In the genomic region with DNA sequence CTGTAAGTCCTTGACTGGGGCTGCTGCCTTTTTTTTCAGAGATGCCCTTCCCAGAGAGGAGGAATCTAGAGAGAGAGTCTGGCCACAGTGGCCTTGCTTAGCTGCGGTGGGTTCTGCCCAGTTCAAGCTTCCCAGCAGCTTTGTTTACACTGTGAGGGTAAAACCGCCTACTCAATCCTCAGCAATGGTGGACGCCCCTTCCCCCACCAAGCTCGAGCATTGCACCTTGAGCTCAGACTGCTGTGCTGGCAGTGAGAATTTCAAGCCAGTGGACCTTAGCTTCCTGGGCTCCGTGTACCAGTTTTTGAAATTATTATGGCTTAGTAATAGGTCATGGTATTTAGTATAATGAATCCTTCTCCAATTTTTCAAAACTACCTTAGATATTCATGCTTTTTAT, we compare ENCODE assay signal across 2 cellular contexts.
TF ChIP-seq lines count a peak whose summit lies in the region.

No MANE protein-coding gene starts in this region.

TF ChIP-seq in HepG2, 621 proteins besides CTCF, POLR2A, EP300 and RAD21 (continues in another document):
- TF ChIP-seq, protein P1, sequence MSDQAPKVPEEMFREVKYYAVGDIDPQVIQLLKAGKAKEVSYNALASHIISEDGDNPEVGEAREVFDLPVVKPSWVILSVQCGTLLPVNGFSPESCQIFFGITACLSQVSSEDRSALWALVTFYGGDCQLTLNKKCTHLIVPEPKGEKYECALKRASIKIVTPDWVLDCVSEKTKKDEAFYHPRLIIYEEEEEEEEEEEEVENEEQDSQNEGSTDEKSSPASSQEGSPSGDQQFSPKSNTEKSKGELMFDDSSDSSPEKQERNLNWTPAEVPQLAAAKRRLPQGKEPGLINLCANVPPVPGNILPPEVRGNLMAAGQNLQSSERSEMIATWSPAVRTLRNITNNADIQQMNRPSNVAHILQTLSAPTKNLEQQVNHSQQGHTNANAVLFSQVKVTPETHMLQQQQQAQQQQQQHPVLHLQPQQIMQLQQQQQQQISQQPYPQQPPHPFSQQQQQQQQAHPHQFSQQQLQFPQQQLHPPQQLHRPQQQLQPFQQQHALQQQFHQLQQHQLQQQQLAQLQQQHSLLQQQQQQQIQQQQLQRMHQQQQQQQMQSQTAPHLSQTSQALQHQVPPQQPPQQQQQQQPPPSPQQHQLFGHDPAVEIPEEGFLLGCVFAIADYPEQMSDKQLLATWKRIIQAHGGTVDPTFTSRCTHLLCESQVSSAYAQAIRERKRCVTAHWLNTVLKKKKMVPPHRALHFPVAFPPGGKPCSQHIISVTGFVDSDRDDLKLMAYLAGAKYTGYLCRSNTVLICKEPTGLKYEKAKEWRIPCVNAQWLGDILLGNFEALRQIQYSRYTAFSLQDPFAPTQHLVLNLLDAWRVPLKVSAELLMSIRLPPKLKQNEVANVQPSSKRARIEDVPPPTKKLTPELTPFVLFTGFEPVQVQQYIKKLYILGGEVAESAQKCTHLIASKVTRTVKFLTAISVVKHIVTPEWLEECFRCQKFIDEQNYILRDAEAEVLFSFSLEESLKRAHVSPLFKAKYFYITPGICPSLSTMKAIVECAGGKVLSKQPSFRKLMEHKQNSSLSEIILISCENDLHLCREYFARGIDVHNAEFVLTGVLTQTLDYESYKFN (CRISPR knock-in tag; conservative IDR thresholded peaks at IDR 0.05), result peak; percentile 49; the same call in 1 of the 2 replicates
- 0 out of 2 replicates have a peak, but pooled peaks have one; percentile 17 for TF ChIP-seq ZNF331 (CRISPR knock-in tag; IDR thresholded peaks at IDR 0.05)
- no peak for TF ChIP-seq ZSCAN25 (CRISPR knock-in tag; IDR thresholded peaks at IDR 0.05)
- TF ChIP-seq FOXA3 (CRISPR knock-in tag; IDR thresholded peaks at IDR 0.05), result peak; percentile 17; the same call in 1 of the 2 replicates
- peak; percentile 25 for TF ChIP-seq YY1 (IDR thresholded peaks at IDR 0.05; ENCODE audit: insufficient read depth, insufficient replicate concordance, low read depth, low read length)
- peak; percentile 78 for TF ChIP-seq HNF4A (CRISPR knock-in tag; IDR thresholded peaks at IDR 0.05)
- TF ChIP-seq SALL1 (CRISPR knock-in tag; IDR thresholded peaks at IDR 0.05), result peak; percentile 25; the same call in 1 of the 2 replicates
- TF ChIP-seq, protein P2, sequence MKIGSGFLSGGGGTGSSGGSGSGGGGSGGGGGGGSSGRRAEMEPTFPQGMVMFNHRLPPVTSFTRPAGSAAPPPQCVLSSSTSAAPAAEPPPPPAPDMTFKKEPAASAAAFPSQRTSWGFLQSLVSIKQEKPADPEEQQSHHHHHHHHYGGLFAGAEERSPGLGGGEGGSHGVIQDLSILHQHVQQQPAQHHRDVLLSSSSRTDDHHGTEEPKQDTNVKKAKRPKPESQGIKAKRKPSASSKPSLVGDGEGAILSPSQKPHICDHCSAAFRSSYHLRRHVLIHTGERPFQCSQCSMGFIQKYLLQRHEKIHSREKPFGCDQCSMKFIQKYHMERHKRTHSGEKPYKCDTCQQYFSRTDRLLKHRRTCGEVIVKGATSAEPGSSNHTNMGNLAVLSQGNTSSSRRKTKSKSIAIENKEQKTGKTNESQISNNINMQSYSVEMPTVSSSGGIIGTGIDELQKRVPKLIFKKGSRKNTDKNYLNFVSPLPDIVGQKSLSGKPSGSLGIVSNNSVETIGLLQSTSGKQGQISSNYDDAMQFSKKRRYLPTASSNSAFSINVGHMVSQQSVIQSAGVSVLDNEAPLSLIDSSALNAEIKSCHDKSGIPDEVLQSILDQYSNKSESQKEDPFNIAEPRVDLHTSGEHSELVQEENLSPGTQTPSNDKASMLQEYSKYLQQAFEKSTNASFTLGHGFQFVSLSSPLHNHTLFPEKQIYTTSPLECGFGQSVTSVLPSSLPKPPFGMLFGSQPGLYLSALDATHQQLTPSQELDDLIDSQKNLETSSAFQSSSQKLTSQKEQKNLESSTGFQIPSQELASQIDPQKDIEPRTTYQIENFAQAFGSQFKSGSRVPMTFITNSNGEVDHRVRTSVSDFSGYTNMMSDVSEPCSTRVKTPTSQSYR (CRISPR knock-in tag; IDR thresholded peaks at IDR 0.05; ENCODE audit: borderline replicate concordance), result peak; percentile 90
- no peak for TF ChIP-seq ZNF282 (IDR thresholded peaks at IDR 0.05; ENCODE audit: partially characterized antibody)
- TF ChIP-seq HOXA3 (CRISPR knock-in tag; IDR thresholded peaks at IDR 0.05), result peak; percentile 61; the same call in 1 of the 2 replicates
- TF ChIP-seq, protein P3, sequence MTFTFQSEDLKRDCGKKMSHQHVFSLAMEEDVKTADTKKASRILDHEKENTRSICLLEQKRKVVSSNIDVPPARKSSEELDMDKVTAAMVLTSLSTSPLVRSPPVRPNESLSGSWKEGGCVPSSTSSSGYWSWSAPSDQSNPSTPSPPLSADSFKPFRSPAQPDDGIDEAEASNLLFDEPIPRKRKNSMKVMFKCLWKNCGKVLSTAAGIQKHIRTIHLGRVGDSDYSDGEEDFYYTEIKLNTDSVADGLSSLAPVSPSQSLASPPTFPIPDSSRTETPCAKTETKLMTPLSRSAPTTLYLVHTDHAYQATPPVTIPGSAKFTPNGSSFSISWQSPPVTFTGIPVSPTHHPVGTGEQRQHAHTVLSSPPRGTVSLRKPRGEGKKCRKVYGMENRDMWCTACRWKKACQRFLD (CRISPR knock-in tag; IDR thresholded peaks at IDR 0.05; ENCODE audit: borderline replicate concordance), result 0 out of 2 replicates have a peak, but pooled peaks have one; percentile 58
- TF ChIP-seq, protein P4, sequence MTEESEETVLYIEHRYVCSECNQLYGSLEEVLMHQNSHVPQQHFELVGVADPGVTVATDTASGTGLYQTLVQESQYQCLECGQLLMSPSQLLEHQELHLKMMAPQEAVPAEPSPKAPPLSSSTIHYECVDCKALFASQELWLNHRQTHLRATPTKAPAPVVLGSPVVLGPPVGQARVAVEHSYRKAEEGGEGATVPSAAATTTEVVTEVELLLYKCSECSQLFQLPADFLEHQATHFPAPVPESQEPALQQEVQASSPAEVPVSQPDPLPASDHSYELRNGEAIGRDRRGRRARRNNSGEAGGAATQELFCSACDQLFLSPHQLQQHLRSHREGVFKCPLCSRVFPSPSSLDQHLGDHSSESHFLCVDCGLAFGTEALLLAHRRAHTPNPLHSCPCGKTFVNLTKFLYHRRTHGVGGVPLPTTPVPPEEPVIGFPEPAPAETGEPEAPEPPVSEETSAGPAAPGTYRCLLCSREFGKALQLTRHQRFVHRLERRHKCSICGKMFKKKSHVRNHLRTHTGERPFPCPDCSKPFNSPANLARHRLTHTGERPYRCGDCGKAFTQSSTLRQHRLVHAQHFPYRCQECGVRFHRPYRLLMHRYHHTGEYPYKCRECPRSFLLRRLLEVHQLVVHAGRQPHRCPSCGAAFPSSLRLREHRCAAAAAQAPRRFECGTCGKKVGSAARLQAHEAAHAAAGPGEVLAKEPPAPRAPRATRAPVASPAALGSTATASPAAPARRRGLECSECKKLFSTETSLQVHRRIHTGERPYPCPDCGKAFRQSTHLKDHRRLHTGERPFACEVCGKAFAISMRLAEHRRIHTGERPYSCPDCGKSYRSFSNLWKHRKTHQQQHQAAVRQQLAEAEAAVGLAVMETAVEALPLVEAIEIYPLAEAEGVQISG (CRISPR knock-in tag; IDR thresholded peaks at IDR 0.05), result peak; percentile 42; the same call in 1 of the 2 replicates
- no peak for TF ChIP-seq FOXA1 (IDR thresholded peaks at IDR 0.05)
- peak; percentile 40; the same call in 1 of the 2 replicates for TF ChIP-seq FOXA1 (CRISPR knock-in tag; IDR thresholded peaks at IDR 0.05)
- no peak for TF ChIP-seq TOPORS (CRISPR knock-in tag; IDR thresholded peaks at IDR 0.05)
- no peak for TF ChIP-seq GTF3A (CRISPR knock-in tag; conservative IDR thresholded peaks at IDR 0.05)

TF ChIP-seq in H1, 55 proteins besides CTCF, POLR2A, EP300 and RAD21 (continued from another document):
- TF ChIP-seq MAFK (IDR thresholded peaks at IDR 0.05; ENCODE audit: low read depth, low read length) (no peak), SIN3A (conservative IDR thresholded peaks at IDR 0.05 in 1 of 2, IDR thresholded peaks at IDR 0.05 in 1 of 2; ENCODE audit: low read depth in 1 of 2, low read length in 2 of 2) (no peak), EGR1 (IDR thresholded peaks at IDR 0.05; ENCODE audit: borderline replicate concordance, low read depth, low read length) (no peak), CTBP2 (IDR thresholded peaks at IDR 0.05; ENCODE audit: borderline replicate concordance, insufficient read depth, insufficient read length, low read length) (no peak), HDAC6 (IDR thresholded peaks at IDR 0.05; ENCODE audit: low read depth, low read length) (no peak), RXRA (IDR thresholded peaks at IDR 0.05; ENCODE audit: insufficient read depth, low read depth, low read length) (no peak), NRF1 (IDR thresholded peaks at IDR 0.05; ENCODE audit: low read depth, low read length) (no peak), HDAC2 (IDR thresholded peaks at IDR 0.05; ENCODE audit: borderline replicate concordance in 1 of 2, low read depth in 2 of 2, low read length in 2 of 2) (no peak), NANOG (IDR thresholded peaks at IDR 0.05; ENCODE audit: insufficient read depth, low read depth, low read length, poor library complexity, severe bottlenecking) (no peak)
TF ChIP-seq in H1: peak in this region for 0.
